Comparison of ENCODE assay signal across 1 cellular context in the genomic region with DNA sequence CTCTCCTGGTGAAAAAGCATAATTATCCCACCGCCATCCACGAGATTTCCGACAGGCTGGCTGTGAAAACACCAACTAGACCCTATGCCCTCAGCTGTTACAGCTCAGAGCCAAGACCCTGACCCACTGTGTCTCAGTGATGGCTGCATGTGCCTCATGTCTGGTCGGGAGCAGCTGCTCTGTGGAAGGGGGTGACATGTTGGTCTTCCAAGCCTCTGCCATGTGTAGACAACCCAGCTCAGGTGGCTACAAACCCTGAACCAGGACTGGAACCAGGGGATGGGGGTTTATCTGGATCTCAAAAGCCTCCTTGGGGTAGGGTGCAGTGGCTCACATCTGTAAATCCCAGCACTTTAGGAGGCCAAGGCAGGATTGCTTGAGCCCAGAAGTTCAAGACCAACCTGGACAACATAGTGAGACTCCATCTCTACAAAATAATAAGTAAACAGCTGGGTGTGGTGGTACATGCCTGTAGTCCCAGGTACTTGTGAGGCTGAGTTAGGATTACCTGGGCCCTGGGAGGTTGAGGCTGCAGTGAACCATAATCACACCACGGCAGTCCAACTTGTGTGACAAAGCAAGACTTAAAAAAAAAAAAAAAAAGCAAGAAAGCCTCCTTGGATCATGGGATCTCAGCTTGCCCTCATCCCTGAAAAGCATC.
A peak's percentile ranks its signal among the peaks of the same experiment; 100 is the strongest.
TF ChIP-seq lines count a peak whose summit lies in the region.

No MANE protein-coding gene starts in this region.

TF ChIP-seq in HepG2, 621 proteins besides CTCF, POLR2A, EP300 and RAD21 (continued from another document and continues in another):
- TF ChIP-seq USF2 (IDR thresholded peaks at IDR 0.05; ENCODE audit: low read depth, low read length) (no peak), USF2 (CRISPR knock-in tag; IDR thresholded peaks at IDR 0.05; ENCODE audit: borderline replicate concordance) (no peak), ZBTB7B (CRISPR knock-in tag; IDR thresholded peaks at IDR 0.05) (no peak), ZNF792 (CRISPR knock-in tag; IDR thresholded peaks at IDR 0.05) (no peak), ZFP37 (CRISPR knock-in tag; IDR thresholded peaks at IDR 0.05; ENCODE audit: borderline replicate concordance) (no peak), MAZ (IDR thresholded peaks at IDR 0.05; ENCODE audit: borderline replicate concordance, low read depth, low read length) (no peak), MAZ (CRISPR knock-in tag; IDR thresholded peaks at IDR 0.05; ENCODE audit: low read depth) (no peak), ZHX2 (IDR thresholded peaks at IDR 0.05; ENCODE audit: low read depth) (no peak), ZHX2 (CRISPR knock-in tag; IDR thresholded peaks at IDR 0.05; ENCODE audit: borderline replicate concordance) (no peak), RFX1 (IDR thresholded peaks at IDR 0.05) (no peak), MXD1 (CRISPR knock-in tag; IDR thresholded peaks at IDR 0.05) (0 out of 2 replicates have a peak, but pooled peaks have one; percentile 45), ZNF24 (IDR thresholded peaks at IDR 0.05) (no peak), NR0B2 (CRISPR knock-in tag; IDR thresholded peaks at IDR 0.05) (0 out of 2 replicates have a peak, but pooled peaks have one; percentile 48), ZNF121 (CRISPR knock-in tag; IDR thresholded peaks at IDR 0.05) (peak; percentile 66), ZNF737 (CRISPR knock-in tag; IDR thresholded peaks at IDR 0.05; ENCODE audit: borderline replicate concordance) (no peak), REPIN1 (CRISPR knock-in tag; IDR thresholded peaks at IDR 0.05; ENCODE audit: borderline replicate concordance, low read depth) (no peak), SIN3A (IDR thresholded peaks at IDR 0.05; ENCODE audit: borderline replicate concordance, low read depth, low read length) (no peak), NR3C1 (CRISPR knock-in tag; IDR thresholded peaks at IDR 0.05) (no peak), AKAP8 (CRISPR knock-in tag; IDR thresholded peaks at IDR 0.05) (no peak), HIVEP1 (CRISPR knock-in tag; IDR thresholded peaks at IDR 0.05) (0 out of 2 replicates have a peak, but pooled peaks have one; percentile 52), SIX1 (CRISPR knock-in tag; IDR thresholded peaks at IDR 0.05; ENCODE audit: borderline replicate concordance) (no peak), ZNF761 (CRISPR knock-in tag; conservative IDR thresholded peaks at IDR 0.05) (no peak), ZNF430 (CRISPR knock-in tag; IDR thresholded peaks at IDR 0.05) (no peak), ZNF234 (CRISPR knock-in tag; conservative IDR thresholded peaks at IDR 0.05) (no peak), THAP9 (CRISPR knock-in tag; IDR thresholded peaks at IDR 0.05; ENCODE audit: borderline replicate concordance) (0 out of 2 replicates have a peak, but pooled peaks have one; percentile 28), KDM5B (CRISPR knock-in tag; IDR thresholded peaks at IDR 0.05; ENCODE audit: borderline replicate concordance) (no peak), ZMAT3 (CRISPR knock-in tag; conservative IDR thresholded peaks at IDR 0.05) (no peak), PRMT3 (CRISPR knock-in tag; IDR thresholded peaks at IDR 0.05; ENCODE audit: borderline replicate concordance, low read depth) (no peak), THAP7 (CRISPR knock-in tag; IDR thresholded peaks at IDR 0.05) (no peak), PHF21A (CRISPR knock-in tag; IDR thresholded peaks at IDR 0.05) (no peak), SIX4 (CRISPR knock-in tag; IDR thresholded peaks at IDR 0.05) (no peak)
- TF ChIP-seq, protein P1, sequence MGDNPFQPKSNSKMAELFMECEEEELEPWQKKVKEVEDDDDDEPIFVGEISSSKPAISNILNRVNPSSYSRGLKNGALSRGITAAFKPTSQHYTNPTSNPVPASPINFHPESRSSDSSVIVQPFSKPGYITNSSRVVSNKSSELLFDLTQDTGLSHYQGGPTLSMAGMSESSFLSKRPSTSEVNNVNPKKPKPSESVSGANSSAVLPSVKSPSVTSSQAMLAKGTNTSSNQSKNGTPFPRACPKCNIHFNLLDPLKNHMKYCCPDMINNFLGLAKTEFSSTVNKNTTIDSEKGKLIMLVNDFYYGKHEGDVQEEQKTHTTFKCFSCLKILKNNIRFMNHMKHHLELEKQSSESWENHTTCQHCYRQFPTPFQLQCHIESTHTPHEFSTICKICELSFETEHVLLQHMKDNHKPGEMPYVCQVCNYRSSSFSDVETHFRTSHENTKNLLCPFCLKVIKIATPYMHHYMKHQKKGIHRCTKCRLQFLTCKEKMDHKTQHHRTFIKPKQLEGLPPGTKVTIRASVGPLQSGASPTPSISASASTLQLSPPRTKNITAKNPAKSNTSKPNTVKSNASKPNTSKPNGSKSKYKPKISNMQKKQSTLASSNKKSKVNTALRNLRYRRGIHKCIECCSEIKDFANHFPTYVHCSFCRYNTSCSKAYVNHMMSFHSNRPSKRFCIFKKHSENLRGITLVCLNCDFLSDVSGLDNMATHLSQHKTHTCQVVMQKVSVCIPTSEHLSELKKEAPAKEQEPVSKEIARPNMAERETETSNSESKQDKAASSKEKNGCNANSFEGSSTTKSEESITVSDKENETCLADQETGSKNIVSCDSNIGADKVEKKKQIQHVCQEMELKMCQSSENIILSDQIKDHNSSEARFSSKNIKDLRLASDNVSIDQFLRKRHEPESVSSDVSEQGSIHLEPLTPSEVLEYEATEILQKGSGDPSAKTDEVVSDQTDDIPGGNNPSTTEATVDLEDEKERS (CRISPR knock-in tag; IDR thresholded peaks at IDR 0.05) = no peak
- TF ChIP-seq, protein P2, sequence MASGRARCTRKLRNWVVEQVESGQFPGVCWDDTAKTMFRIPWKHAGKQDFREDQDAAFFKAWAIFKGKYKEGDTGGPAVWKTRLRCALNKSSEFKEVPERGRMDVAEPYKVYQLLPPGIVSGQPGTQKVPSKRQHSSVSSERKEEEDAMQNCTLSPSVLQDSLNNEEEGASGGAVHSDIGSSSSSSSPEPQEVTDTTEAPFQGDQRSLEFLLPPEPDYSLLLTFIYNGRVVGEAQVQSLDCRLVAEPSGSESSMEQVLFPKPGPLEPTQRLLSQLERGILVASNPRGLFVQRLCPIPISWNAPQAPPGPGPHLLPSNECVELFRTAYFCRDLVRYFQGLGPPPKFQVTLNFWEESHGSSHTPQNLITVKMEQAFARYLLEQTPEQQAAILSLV (CRISPR knock-in tag; IDR thresholded peaks at IDR 0.05; ENCODE audit: borderline replicate concordance) = 0 out of 2 replicates have a peak, but pooled peaks have one; percentile 26
- TF ChIP-seq, protein P3, sequence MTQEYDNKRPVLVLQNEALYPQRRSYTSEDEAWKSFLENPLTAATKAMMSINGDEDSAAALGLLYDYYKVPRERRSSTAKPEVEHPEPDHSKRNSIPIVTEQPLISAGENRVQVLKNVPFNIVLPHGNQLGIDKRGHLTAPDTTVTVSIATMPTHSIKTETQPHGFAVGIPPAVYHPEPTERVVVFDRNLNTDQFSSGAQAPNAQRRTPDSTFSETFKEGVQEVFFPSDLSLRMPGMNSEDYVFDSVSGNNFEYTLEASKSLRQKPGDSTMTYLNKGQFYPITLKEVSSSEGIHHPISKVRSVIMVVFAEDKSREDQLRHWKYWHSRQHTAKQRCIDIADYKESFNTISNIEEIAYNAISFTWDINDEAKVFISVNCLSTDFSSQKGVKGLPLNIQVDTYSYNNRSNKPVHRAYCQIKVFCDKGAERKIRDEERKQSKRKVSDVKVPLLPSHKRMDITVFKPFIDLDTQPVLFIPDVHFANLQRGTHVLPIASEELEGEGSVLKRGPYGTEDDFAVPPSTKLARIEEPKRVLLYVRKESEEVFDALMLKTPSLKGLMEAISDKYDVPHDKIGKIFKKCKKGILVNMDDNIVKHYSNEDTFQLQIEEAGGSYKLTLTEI (CRISPR knock-in tag; conservative IDR thresholded peaks at IDR 0.05) = no peak
- TF ChIP-seq, protein P4, sequence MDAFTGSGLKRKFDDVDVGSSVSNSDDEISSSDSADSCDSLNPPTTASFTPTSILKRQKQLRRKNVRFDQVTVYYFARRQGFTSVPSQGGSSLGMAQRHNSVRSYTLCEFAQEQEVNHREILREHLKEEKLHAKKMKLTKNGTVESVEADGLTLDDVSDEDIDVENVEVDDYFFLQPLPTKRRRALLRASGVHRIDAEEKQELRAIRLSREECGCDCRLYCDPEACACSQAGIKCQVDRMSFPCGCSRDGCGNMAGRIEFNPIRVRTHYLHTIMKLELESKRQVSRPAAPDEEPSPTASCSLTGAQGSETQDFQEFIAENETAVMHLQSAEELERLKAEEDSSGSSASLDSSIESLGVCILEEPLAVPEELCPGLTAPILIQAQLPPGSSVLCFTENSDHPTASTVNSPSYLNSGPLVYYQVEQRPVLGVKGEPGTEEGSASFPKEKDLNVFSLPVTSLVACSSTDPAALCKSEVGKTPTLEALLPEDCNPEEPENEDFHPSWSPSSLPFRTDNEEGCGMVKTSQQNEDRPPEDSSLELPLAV (CRISPR knock-in tag; conservative IDR thresholded peaks at IDR 0.05; ENCODE audit: low read depth) = no peak
